ENCODE assay signal across 24 cellular contexts in genomic region chr14:52922059-52922458, GRCh38. TPM values are rescaled to one million over a fixed set of nuclear protein-coding genes. Genes with fewer than 3 reads are reported as not detected.
DNase-seq lines count a peak whose midpoint lies in the region; ATAC-seq, FAIRE-seq and TF ChIP-seq lines count a peak whose summit lies in the region.
"Had no signal": no experiment of that assay in that cellular context is flagged by ENCODE, and none has a peak within 500 bp of the region (broad histone marks: within the 10 kb centered on the region; RNA-seq: fewer than 3 reads in every experiment).

No MANE protein-coding gene starts in this region.

- no peak overlapping the region for H3K4me3 ChIP-seq in mammary epithelial cell (replicated peaks in 1 of 3; ENCODE audit: insufficient read depth in 1 of 3, low read depth in 2 of 3, low read length in 3 of 3)
- no peak overlapping the region for H3K4me3 ChIP-seq in GM12878
- no peak overlapping the region for H3K4me3 ChIP-seq in tibial artery
- H3K4me3 ChIP-seq: heart right ventricle, K562, right atrium auricular region, stomach had no signal

- H3K27me3 ChIP-seq in mammary epithelial cell (ENCODE audit: insufficient read depth, low read length) (no peaks in the 10 kb centered on the region), GM12878 (replicated peaks in 1 of 2; ENCODE audit: control insufficient read depth in 2 of 2, insufficient read depth in 2 of 2, low read length in 1 of 2) (no peaks in the 10 kb centered on the region), tibial artery (no peaks in the 10 kb centered on the region)
- H3K27me3 ChIP-seq: heart right ventricle, right atrium auricular region, stomach had no signal

- BruUV-seq in MCF 10A (replicated peaks; lab: Mats Ljungman, UMichigan) (no TSS peak), mammary epithelial cell (replicated peaks; lab: Mats Ljungman, UMichigan) (no TSS peak), GM12878 (replicated peaks; lab: Mats Ljungman, UMichigan) (no TSS peak)

- CTCF ChIA-PET in MCF 10A (lab: Yijun Ruan, JAX), result interaction anchor here (0.7 to 1.7 kb wide), 6 partner anchors 9 to 1335 kb away, joined by 3 to 4 read pairs (median 3); no protein-coding TSS in a partner anchor
- CTCF ChIA-PET in mammary epithelial cell (lab: Charles Lee; ENCODE audit: low non-redundant PET), result no interaction called here
- CTCF ChIA-PET in GM12878 (lab: Yijun Ruan, JAX), result interaction anchor here (0.9 to 4.4 kb wide), 11 partner anchors 9 to 385 kb away, joined by 3 to 43 read pairs (median 4); no protein-coding TSS in a partner anchor

- peaks cover 58% of the 10 kb centered on the region for H3K4me1 Mint-ChIP-seq in MCF 10A (ENCODE audit: insufficient read depth, unreplicated experiment)
- peaks cover 53% of the 10 kb centered on the region for H3K4me1 Mint-ChIP-seq in nephron progenitor cell

- H3K36me3 Mint-ChIP-seq in MCF 10A (ENCODE audit: insufficient read depth, unreplicated experiment), result peaks cover 29% of the 10 kb centered on the region
- H3K36me3 Mint-ChIP-seq in nephron progenitor cell (ENCODE audit: low read depth), result peaks cover 7% of the 10 kb centered on the region
- H3K36me3 Mint-ChIP-seq: activated naive CD4-positive, alpha-beta T cell treated with anti-CD3 and anti-CD28 coated beads, Interleukin-2, amount 50 U/mL, for 24 hours; T-cell had no signal

- no peaks in the 10 kb centered on the region for H3K9me3 Mint-ChIP-seq in MCF 10A (ENCODE audit: unreplicated experiment)
- H3K9me3 Mint-ChIP-seq in nephron progenitor cell, result no peaks in the 10 kb centered on the region
- H3K9me3 Mint-ChIP-seq: activated naive CD4-positive, alpha-beta T cell treated with anti-CD3 and anti-CD28 coated beads, Interleukin-2, amount 50 U/mL, for 24 hours; activated T-helper 1 cell treated with anti-CD3 and anti-CD28 coated beads, Interleukin-12 subunit alpha, Interleukin-12 subunit beta, Interleukin-2, Interleukin-4 antibody, amounts not matched to agents 30 ng/mL and 10 ng/mL and 1 ng/mL, durations not matched to agents 14 hours and 24 hours and 36 hours; T-cell had no signal

- peaks cover 15% of the 10 kb centered on the region for H3K4me1 ChIP-seq in mammary epithelial cell (ENCODE audit: insufficient read depth, low read length)
- H3K4me1 ChIP-seq in GM12878 (ENCODE audit: control insufficient read depth, insufficient read depth, low read length), result peaks cover 6% of the 10 kb centered on the region
- H3K4me1 ChIP-seq in tibial artery, result peaks cover 0 to 100% (median 79%) of the 10 kb centered on the region in 4 donors

- H2AFZ ChIP-seq in mammary epithelial cell (ENCODE audit: low read depth, low read length), result no peak overlapping the region
- H2AFZ ChIP-seq in GM12878 (ENCODE audit: control insufficient read depth, low read depth, low read length), result no peak overlapping the region

- no peak for TF ChIP-seq RAD21 in GM12878 (IDR thresholded peaks at IDR 0.05; ENCODE audit: insufficient read depth, low read depth, low read length)

- no peak for TF ChIP-seq EP300 in GM12878 (IDR thresholded peaks at IDR 0.05; ENCODE audit: borderline replicate concordance in 1 of 2, control insufficient read depth in 1 of 2, low read depth in 2 of 2, low read length in 2 of 2)

- in situ Hi-C loops in mammary epithelial cell (cut with MboI; ENCODE audit: low sequenced_read_pairs in 2 of 2) (no loop called here), GM12878 (cut with MboI) (no loop called here)

- dilution Hi-C loops in mammary epithelial cell (cut with HindIII; ENCODE audit: low sequenced_read_pairs), result no loop called here

- TF ChIP-seq POLR2A in GM12878 (IDR thresholded peaks at IDR 0.05; ENCODE audit: low read depth, low read length), result no peak

- RAD21 ChIA-PET in GM12878 (lab: Charles Lee; ENCODE audit: unreplicated experiment), result interaction anchor here (1.2 to 1.9 kb wide), 7 partner anchors 9 to 97 kb away, joined by 3 to 12 read pairs (median 6); partner anchors contain the start of gene FERMT2

- H3K9me3 ChIP-seq in mammary epithelial cell (replicated peaks; ENCODE audit: insufficient read depth, low read length), result no peaks in the 10 kb centered on the region
- no peaks in the 10 kb centered on the region for H3K9me3 ChIP-seq in GM12878 (replicated peaks; ENCODE audit: control insufficient read depth, insufficient read depth, low read length)
- H3K9me3 ChIP-seq in tibial artery, result no peaks in the 10 kb centered on the region
- H3K9me3 ChIP-seq: heart right ventricle, right atrium auricular region, stomach had no signal

- H3K4me2 ChIP-seq in mammary epithelial cell (ENCODE audit: insufficient read depth, low read depth, low read length), result no peak overlapping the region
- H3K4me2 ChIP-seq in GM12878 (ENCODE audit: control insufficient read depth, insufficient read depth), result no peak overlapping the region

- FAIRE-seq in GM12878 (lab: Jason Lieb, UNC), result no peak
- FAIRE-seq: A204.1, GM19239, K562 had no signal

- no peak for TF ChIP-seq CTCF in MCF 10A (IDR thresholded peaks at IDR 0.05; ENCODE audit: unreplicated experiment)
- no peak for TF ChIP-seq CTCF in mammary epithelial cell (conservative IDR thresholded peaks at IDR 0.05 in 1 of 2, IDR thresholded peaks at IDR 0.05 in 1 of 2; ENCODE audit: extremely low read depth in 1 of 2, insufficient read depth in 1 of 2, low read depth in 1 of 2, low read length in 2 of 2)
- no peak for TF ChIP-seq CTCF in GM12878 (IDR thresholded peaks at IDR 0.05 in 2 of 3, conservative IDR thresholded peaks at IDR 0.05 in 1 of 3; ENCODE audit: control insufficient read depth in 2 of 3, extremely low read depth in 1 of 3, insufficient read depth in 1 of 3, low read depth in 3 of 3, low read length in 3 of 3)
- no peak for TF ChIP-seq CTCF in nephron progenitor cell (IDR thresholded peaks at IDR 0.05)
- no peak for TF ChIP-seq CTCF in tibial artery (IDR thresholded peaks at IDR 0.05)

- H3K79me2 ChIP-seq in mammary epithelial cell (ENCODE audit: insufficient read depth, low read length), result peaks cover 72% of the 10 kb centered on the region
- no peaks in the 10 kb centered on the region for H3K79me2 ChIP-seq in GM12878 (ENCODE audit: control insufficient read depth, insufficient read depth, low read length)

- POLR2A ChIA-PET in MCF 10A (lab: Yijun Ruan, JAX), result interaction anchor here (0.6 to 2.4 kb wide), 9 partner anchors 11 to 589 kb away, joined by 3 to 10 read pairs (median 4); partner anchors contain the start of gene FERMT2
- POLR2A ChIA-PET in GM12878 (lab: Charles Lee), result interaction anchor here (0.6 to 1.4 kb wide), 5 partner anchors 12 to 27 kb away, joined by 3 to 5 read pairs (median 4); no protein-coding TSS in a partner anchor

- no peak overlapping the region for H3K27ac ChIP-seq in mammary epithelial cell (ENCODE audit: insufficient read depth, low read depth, low read length)
- no peak overlapping the region for H3K27ac ChIP-seq in GM12878 (ENCODE audit: control insufficient read depth, insufficient read depth)
- H3K27ac ChIP-seq in tibial artery, result peak overlapping the region; percentile 1 to 71

- no peak overlapping the region for H3K9ac ChIP-seq in mammary epithelial cell (ENCODE audit: insufficient read depth, low read length)
- no peak overlapping the region for H3K9ac ChIP-seq in GM12878 (ENCODE audit: control insufficient read depth, insufficient read depth, low read length)

- SMC1A ChIA-PET in GM12878 (lab: Charles Lee; ENCODE audit: uncharacterized antibody, unreplicated experiment), result interaction anchor here (0.6 to 10.1 kb wide), 13 partner anchors 9 to 705 kb away, joined by 3 to 79 read pairs (median 3); no protein-coding TSS in a partner anchor

- H3K27me3 Mint-ChIP-seq in MCF 10A (ENCODE audit: insufficient read depth, unreplicated experiment) (no peaks in the 10 kb centered on the region), nephron progenitor cell (ENCODE audit: low read depth, poor library complexity) (no peaks in the 10 kb centered on the region)
- H3K27me3 Mint-ChIP-seq: activated CD8-positive, alpha-beta memory T cell treated with anti-CD3 and anti-CD28 coated beads, Interleukin-2, amount 10 ng/mL, durations not matched to agents 7 days and 5 days; activated naive CD4-positive, alpha-beta T cell treated with anti-CD3 and anti-CD28 coated beads, Interleukin-2, amount 50 U/mL, for 24 hours had no signal

- H3K36me3 ChIP-seq in mammary epithelial cell (ENCODE audit: insufficient read depth, low read length) (no peaks in the 10 kb centered on the region), GM12878 (ENCODE audit: control insufficient read depth in 2 of 2, insufficient read depth in 2 of 2, low read length in 1 of 2) (no peaks in the 10 kb centered on the region), tibial artery (no peaks in the 10 kb centered on the region)

- DNase-seq in MCF 10A (ENCODE audit: unreplicated experiment), result no peak
- DNase-seq in mammary epithelial cell, result no peak
- DNase-seq in GM12878 (ENCODE audit: low read depth, low spot score), result no peak
- no peak for DNase-seq in nephron progenitor cell
- no peak for DNase-seq in tibial artery
- no peak for DNase-seq in SKM-1 (lab: John Stamatoyannopoulos, UW; ENCODE audit: unreplicated experiment)
- DNase-seq in SKM-1 treated with dmso at 0.1 percent for 144 hours (lab: John Stamatoyannopoulos, UW; ENCODE audit: unreplicated experiment), result no peak
- DNase-seq: activated CD4-positive, alpha-beta T cell treated with anti-CD3 and anti-CD28 coated beads for 48 hours; activated CD8-positive, alpha-beta memory T cell treated with anti-CD3 and anti-CD28 coated beads, Interleukin-2, amount 10 ng/mL, durations not matched to agents 7 days and 5 days; anterior cingulate cortex; central memory CD4-positive, alpha-beta T cell; heart right ventricle; NCI-H187; NCI-H345; SHP77; stomach; T-cell had no signal

- ATAC-seq in GM12878 (no peak), HG03175 (IDR thresholded peaks at IDR 0.05; ENCODE audit: unreplicated experiment) (no peak)
- ATAC-seq: activated CD8-positive, alpha-beta memory T cell treated with anti-CD3 and anti-CD28 coated beads, Interleukin-2, amount 10 ng/mL, durations not matched to agents 7 days and 5 days; heart right ventricle; K562; T-cell had no signal

- H3K4me3 Mint-ChIP-seq in MCF 10A (ENCODE audit: unreplicated experiment), result no peak overlapping the region
- H3K4me3 Mint-ChIP-seq in nephron progenitor cell, result no peak overlapping the region
- H3K4me3 Mint-ChIP-seq: activated CD8-positive, alpha-beta memory T cell treated with anti-CD3 and anti-CD28 coated beads, Interleukin-2, amount 10 ng/mL, durations not matched to agents 7 days and 5 days; activated naive CD4-positive, alpha-beta T cell treated with anti-CD3 and anti-CD28 coated beads, Interleukin-2, amount 50 U/mL, for 24 hours; activated T-helper 1 cell treated with anti-CD3 and anti-CD28 coated beads, Interleukin-12 subunit alpha, Interleukin-12 subunit beta, Interleukin-2, Interleukin-4 antibody, amounts not matched to agents 30 ng/mL and 10 ng/mL and 1 ng/mL, durations not matched to agents 14 hours and 24 hours and 36 hours; T-cell had no signal

- H3K27ac Mint-ChIP-seq in MCF 10A (ENCODE audit: low read depth, unreplicated experiment) (peak overlapping the region; percentile 0), nephron progenitor cell (peak overlapping the region; percentile 49)
- H3K27ac Mint-ChIP-seq: activated CD8-positive, alpha-beta memory T cell treated with anti-CD3 and anti-CD28 coated beads, Interleukin-2, amount 10 ng/mL, durations not matched to agents 7 days and 5 days; activated naive CD4-positive, alpha-beta T cell treated with anti-CD3 and anti-CD28 coated beads, Interleukin-2, amount 50 U/mL, for 24 hours; activated T-helper 1 cell treated with anti-CD3 and anti-CD28 coated beads, Interleukin-12 subunit alpha, Interleukin-12 subunit beta, Interleukin-2, Interleukin-4 antibody, amounts not matched to agents 30 ng/mL and 10 ng/mL and 1 ng/mL, durations not matched to agents 14 hours and 24 hours and 36 hours; T-cell had no signal

- H4K20me1 ChIP-seq in mammary epithelial cell (ENCODE audit: insufficient read depth, low read length), result no peaks in the 10 kb centered on the region
- no peaks in the 10 kb centered on the region for H4K20me1 ChIP-seq in GM12878 (ENCODE audit: control insufficient read depth, insufficient read depth)

- intact Hi-C loops in MCF 10A (cut with micrococcal nuclease), result no loop called here
- intact Hi-C loops in mammary epithelial cell (cut with micrococcal nuclease), result no loop called here
- intact Hi-C loops in GM12878 (cut with micrococcal nuclease; ENCODE audit: unreplicated experiment), result no loop called here
- intact Hi-C loops in tibial artery (cut with DNase I; ENCODE audit: low total_unique reads), result no loop called here

RNA-seq across cellular contexts. Expression of gene FERMT2, which starts 28.8 kb away (rescaled TPM):
- 62.2 and 62.7 TPM in 2 replicates for total RNA-seq in MCF 10A (2022)
- total RNA-seq in mammary epithelial cell, result 10 to 100 TPM; 25.9 to 86.0 TPM
- polyA plus RNA-seq in mammary epithelial cell, result 15.3 TPM
- 32.9 TPM for polyA minus RNA-seq in mammary epithelial cell
- 49.5 and 53.7 TPM in 2 replicates for total RNA-seq in GM12878 (2013; cell fraction: nucleolus; rRNA removed)
- total RNA-seq in GM12878 (2014; rRNA removed), result 20.8 and 25.2 TPM in 2 replicates
- 23.7 and 24.6 TPM in 2 replicates for total RNA-seq in GM12878 (2014; rRNA removed; fragmentation: Illumina TruSeq; extraction: Trizol)
- 22.6 and 26.6 TPM in 2 replicates for total RNA-seq in GM12878 (2021)
- polyA plus RNA-seq in GM12878 (2011; ENCODE audit: low read depth), result 1.2 TPM
- 6.1 and 8.9 TPM in 2 replicates for polyA plus RNA-seq in GM12878 (2011; rRNA removed)
- 2.0 and 2.4 TPM in 2 replicates for polyA plus RNA-seq in GM12878 (2011; cell fraction: cytosol; rRNA removed)
- 4.9 and 5.3 TPM in 2 replicates for polyA plus RNA-seq in GM12878 (2011; cell fraction: nucleus; rRNA removed)
- 1.6 and 1.7 TPM in 2 replicates for polyA plus RNA-seq in GM12878 (2012)
- 35.5 and 42.5 TPM in 2 replicates for polyA plus RNA-seq in GM12878 (2014; fragmentation: Illumina TruSeq; extraction: Trizol)
- 1 to 10 TPM; 4.9 to 8.6 TPM for polyA plus RNA-seq in GM12878 (2014; fragmentation: Nextera tagmentation; extraction: Ambion mirVana)
- 15.6 and 19.7 TPM in 2 replicates for polyA plus RNA-seq in GM12878 (2014; rRNA removed)
- 10 to 100 TPM; 16.9 to 19.3 TPM for polyA plus RNA-seq in GM12878 (2016; fragmentation: Nextera tagmentation; extraction: Ambion mirVana)
- polyA minus RNA-seq in GM12878 (2011; rRNA and poly(A)+ RNA removed), result 3.5 and 4.6 TPM in 2 replicates
- 2.6 and 3.5 TPM in 2 replicates for polyA minus RNA-seq in GM12878 (2011; cell fraction: cytosol; rRNA and poly(A)+ RNA removed)
- 1.5 and 2.3 TPM in 2 replicates for polyA minus RNA-seq in GM12878 (2011; cell fraction: nucleus; rRNA and poly(A)+ RNA removed)

Comparison
In these comparisons a context has a peak if more than half of its experiments do, and no peak if none do; other contexts are left out.
1. H3K27ac ChIP-seq: peak in tibial artery (2 of 2); none in mammary epithelial cell (single experiment) and GM12878 (single experiment).